1 cellular context compared by ENCODE assay signal in the genomic region with DNA sequence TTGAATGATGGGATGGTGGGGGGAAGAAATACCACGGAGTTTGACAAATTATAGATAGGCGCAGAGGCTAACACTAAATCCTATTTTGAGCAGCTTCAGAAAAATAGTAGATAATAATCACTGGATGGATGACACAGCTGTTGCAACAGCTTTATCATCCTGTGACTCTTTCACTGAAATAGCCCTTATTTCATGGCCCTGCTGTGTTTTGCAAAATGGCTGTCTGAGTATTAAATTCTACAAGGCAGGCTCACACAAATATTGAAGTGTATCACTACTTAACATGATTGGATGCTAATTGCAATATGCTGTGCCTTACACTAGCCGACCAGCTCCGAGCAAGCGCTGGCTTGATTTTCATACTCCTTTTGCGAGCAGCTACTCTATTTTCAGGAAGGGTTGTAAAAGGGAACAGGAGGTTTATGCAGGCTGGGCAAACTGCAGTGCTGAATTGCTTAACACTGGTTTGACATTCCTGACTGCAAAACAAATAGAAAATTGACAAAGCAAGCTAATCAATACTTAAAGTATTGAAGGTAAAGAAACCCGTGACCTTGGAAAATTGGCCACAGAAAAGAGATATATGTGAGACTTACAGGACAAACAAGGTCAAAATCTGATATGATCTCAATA.
TF ChIP-seq lines count a peak whose summit lies in the region.

No MANE protein-coding gene starts in this region.

TF ChIP-seq in HepG2, 621 proteins besides CTCF, POLR2A, EP300 and RAD21 (continued from another document):
- TF ChIP-seq ZMAT3 (CRISPR knock-in tag; conservative IDR thresholded peaks at IDR 0.05) (no peak), GFI1 (CRISPR knock-in tag; IDR thresholded peaks at IDR 0.05; ENCODE audit: borderline replicate concordance) (peak; percentile 87), FOXP1 (IDR thresholded peaks at IDR 0.05) (no peak), FOXP1 (CRISPR knock-in tag; IDR thresholded peaks at IDR 0.05) (peak; percentile 54; the same call in 1 of the 2 replicates), ZNF407 (CRISPR knock-in tag; IDR thresholded peaks at IDR 0.05; ENCODE audit: not compliant biosample characterization) (no peak), SYNCRIP (IDR thresholded peaks at IDR 0.05; ENCODE audit: insufficient read depth, low read depth, low read length) (no peak), SOX6 (IDR thresholded peaks at IDR 0.05) (no peak), SOX6 (CRISPR knock-in tag; IDR thresholded peaks at IDR 0.05) (peak; percentile 59), KAT2B (IDR thresholded peaks at IDR 0.05; ENCODE audit: borderline replicate concordance, low read depth, low read length) (peak; percentile 72; the same call in 1 of the 2 replicates), CEBPG (CRISPR knock-in tag; IDR thresholded peaks at IDR 0.05) (peak; percentile 63), ZNF253 (CRISPR knock-in tag; IDR thresholded peaks at IDR 0.05; ENCODE audit: borderline replicate concordance) (no peak), DPF2 (CRISPR knock-in tag; IDR thresholded peaks at IDR 0.05; ENCODE audit: borderline replicate concordance, low read depth) (no peak), ZNF513 (CRISPR knock-in tag; conservative IDR thresholded peaks at IDR 0.05) (no peak), ZNF670 (CRISPR knock-in tag; IDR thresholded peaks at IDR 0.05; ENCODE audit: borderline replicate concordance) (0 out of 2 replicates have a peak, but pooled peaks have one; percentile 27), ARNTL (CRISPR knock-in tag; IDR thresholded peaks at IDR 0.05) (no peak), ZNF451 (CRISPR knock-in tag; IDR thresholded peaks at IDR 0.05) (no peak), ZHX2 (IDR thresholded peaks at IDR 0.05; ENCODE audit: low read depth) (no peak), ZHX2 (CRISPR knock-in tag; IDR thresholded peaks at IDR 0.05; ENCODE audit: borderline replicate concordance) (no peak)
TF ChIP-seq in HepG2: peak in this region for 27.
